20 cellular contexts compared by ENCODE assay signal in genomic region chr10:89978081-89978480, GRCh38.
"Had no signal": no experiment of that assay in that cellular context is flagged by ENCODE, and none has a peak within 500 bp of the region (broad histone marks: within the 10 kb centered on the region; RNA-seq: fewer than 3 reads in every experiment).

No MANE protein-coding gene starts in this region.

- H3K27ac Mint-ChIP-seq: nephron progenitor cell; stimulated activated naive CD8-positive, alpha-beta T cell treated with anti-CD3 and anti-CD28 coated beads, Interleukin-15, amount 100 ng/mL, for 72 hours had no signal

- H3K4me1 Mint-ChIP-seq: naive thymus-derived CD4-positive, alpha-beta T cell; nephron progenitor cell; stimulated activated naive CD8-positive, alpha-beta T cell treated with anti-CD3 and anti-CD28 coated beads, Interleukin-15, amount 100 ng/mL, for 72 hours had no signal

- H3K27me3 ChIP-seq: heart left ventricle, right lobe of liver, testis, tibial nerve, upper lobe of right lung, vagina had no signal

- H3K36me3 ChIP-seq: heart left ventricle, prostate gland, right lobe of liver, tibial nerve, upper lobe of right lung, vagina had no signal

- H2AFZ ChIP-seq: parathyroid adenoma had no signal

- H3K9ac ChIP-seq: parathyroid adenoma had no signal

- H3K36me3 Mint-ChIP-seq: naive thymus-derived CD4-positive, alpha-beta T cell had no signal

- H3K4me1 ChIP-seq: heart left ventricle, parathyroid adenoma, prostate gland, right lobe of liver, testis, upper lobe of right lung, vagina had no signal

- H3K79me2 ChIP-seq: parathyroid adenoma had no signal

- ATAC-seq: esophagus mucosa; heart left ventricle; left colon; left ventricle myocardium superior; naive thymus-derived CD4-positive, alpha-beta T cell; right lobe of liver; stimulated activated naive B cell treated with anti-CD40 and anti-IgM and Interleukin-4, amounts not matched to agents 10 μg/mL and 1 μg/mL and 100 μg/mL, for 72 hours; stimulated activated naive CD8-positive, alpha-beta T cell treated with anti-CD3 and anti-CD28 coated beads, Interleukin-15, amount 100 ng/mL, for 72 hours; upper lobe of right lung had no signal

- H3K9me3 Mint-ChIP-seq: nephron progenitor cell; stimulated activated naive CD8-positive, alpha-beta T cell treated with anti-CD3 and anti-CD28 coated beads, Interleukin-15, amount 100 ng/mL, for 72 hours had no signal

- H3K4me3 Mint-ChIP-seq: naive thymus-derived CD4-positive, alpha-beta T cell; nephron progenitor cell; stimulated activated naive B cell treated with anti-CD40 and anti-IgM and Interleukin-4, amounts not matched to agents 10 μg/mL and 1 μg/mL and 100 μg/mL, for 72 hours; stimulated activated naive CD8-positive, alpha-beta T cell treated with anti-CD3 and anti-CD28 coated beads, Interleukin-15, amount 100 ng/mL, for 72 hours had no signal

- H3K4me3 ChIP-seq: dorsolateral prefrontal cortex, heart left ventricle, lung, prostate gland, right lobe of liver, testis, tibial nerve, upper lobe of right lung, vagina had no signal

- H3K9me3 ChIP-seq: heart left ventricle, prostate gland, right lobe of liver, testis, tibial nerve, upper lobe of right lung, vagina had no signal

- DNase-seq: dorsolateral prefrontal cortex; effector CD8-positive, alpha-beta T cell; heart left ventricle; hippocampal formation; left colon; left ventricle myocardium superior; naive thymus-derived CD4-positive, alpha-beta T cell; nephron progenitor cell; right lobe of liver; stimulated activated CD4-positive, alpha-beta T cell treated with anti-CD3 and anti-CD28 coated beads, Interleukin-4, amount 100 ng/mL, for 4 hours; stimulated activated naive B cell treated with anti-CD40 and anti-IgM and Interleukin-4, amounts not matched to agents 10 μg/mL and 1 μg/mL and 100 μg/mL, for 72 hours; stimulated activated naive CD8-positive, alpha-beta T cell treated with anti-CD3 and anti-CD28 coated beads, Interleukin-15, amount 100 ng/mL, for 72 hours; testis; upper lobe of right lung had no signal

- H3K27me3 Mint-ChIP-seq: stimulated activated naive B cell treated with anti-CD40 and anti-IgM and Interleukin-4, amounts not matched to agents 10 μg/mL and 1 μg/mL and 100 μg/mL, for 72 hours had no signal

- H3K27ac ChIP-seq: dorsolateral prefrontal cortex, heart left ventricle, parathyroid adenoma, prostate gland, right lobe of liver, testis, tibial nerve, upper lobe of right lung, vagina had no signal
